2 cellular contexts compared by ENCODE assay signal in the genomic region with DNA sequence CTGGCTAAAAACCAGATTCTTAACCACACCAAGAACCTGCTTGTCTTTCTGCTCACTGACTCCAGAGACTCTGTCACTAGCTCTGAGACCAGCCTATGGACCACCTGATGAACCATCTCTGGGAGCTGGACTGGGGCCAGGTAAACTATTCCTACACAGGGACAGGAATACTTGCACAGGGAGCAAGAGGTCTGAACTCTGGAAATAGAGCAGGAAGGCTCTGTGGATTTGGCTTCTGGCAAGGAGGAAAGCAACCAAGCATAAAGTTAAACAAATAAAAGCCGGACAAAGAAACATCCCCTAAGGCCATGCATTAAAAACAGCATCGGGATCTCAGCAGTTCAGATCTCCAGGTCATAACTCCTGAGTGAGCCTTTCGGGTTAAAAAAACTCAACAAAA.
TF ChIP-seq lines count a peak whose summit lies in the region.

No MANE protein-coding gene starts in this region.

TF ChIP-seq in HEK293, 187 proteins besides CTCF, POLR2A, EP300 and RAD21:
- TF ChIP-seq ZNF585B (tag by site-specific recombination; IDR thresholded peaks at IDR 0.05) (0 out of 2 replicates have a peak, but pooled peaks have one; percentile 8), ZNF621 (tag by site-specific recombination; IDR thresholded peaks at IDR 0.05) (no peak), KLF8 (tag by site-specific recombination; IDR thresholded peaks at IDR 0.05) (no peak), WT1 (tag by site-specific recombination; IDR thresholded peaks at IDR 0.05) (no peak), SCRT2 (tag by site-specific recombination; IDR thresholded peaks at IDR 0.05) (peak; percentile 62; the same call in 1 of the 2 replicates), ZFP41 (tag by site-specific recombination; IDR thresholded peaks at IDR 0.05; ENCODE audit: borderline replicate concordance) (no peak), SCRT1 (tag by site-specific recombination; IDR thresholded peaks at IDR 0.05; ENCODE audit: borderline replicate concordance) (0 out of 2 replicates have a peak, but pooled peaks have one; percentile 35)

TF ChIP-seq in H1, 55 proteins besides CTCF, POLR2A, EP300 and RAD21:
- TF ChIP-seq BACH1 (IDR thresholded peaks at IDR 0.05; ENCODE audit: low read length), result no peak
